8 cellular contexts compared by ENCODE assay signal in the genomic region with DNA sequence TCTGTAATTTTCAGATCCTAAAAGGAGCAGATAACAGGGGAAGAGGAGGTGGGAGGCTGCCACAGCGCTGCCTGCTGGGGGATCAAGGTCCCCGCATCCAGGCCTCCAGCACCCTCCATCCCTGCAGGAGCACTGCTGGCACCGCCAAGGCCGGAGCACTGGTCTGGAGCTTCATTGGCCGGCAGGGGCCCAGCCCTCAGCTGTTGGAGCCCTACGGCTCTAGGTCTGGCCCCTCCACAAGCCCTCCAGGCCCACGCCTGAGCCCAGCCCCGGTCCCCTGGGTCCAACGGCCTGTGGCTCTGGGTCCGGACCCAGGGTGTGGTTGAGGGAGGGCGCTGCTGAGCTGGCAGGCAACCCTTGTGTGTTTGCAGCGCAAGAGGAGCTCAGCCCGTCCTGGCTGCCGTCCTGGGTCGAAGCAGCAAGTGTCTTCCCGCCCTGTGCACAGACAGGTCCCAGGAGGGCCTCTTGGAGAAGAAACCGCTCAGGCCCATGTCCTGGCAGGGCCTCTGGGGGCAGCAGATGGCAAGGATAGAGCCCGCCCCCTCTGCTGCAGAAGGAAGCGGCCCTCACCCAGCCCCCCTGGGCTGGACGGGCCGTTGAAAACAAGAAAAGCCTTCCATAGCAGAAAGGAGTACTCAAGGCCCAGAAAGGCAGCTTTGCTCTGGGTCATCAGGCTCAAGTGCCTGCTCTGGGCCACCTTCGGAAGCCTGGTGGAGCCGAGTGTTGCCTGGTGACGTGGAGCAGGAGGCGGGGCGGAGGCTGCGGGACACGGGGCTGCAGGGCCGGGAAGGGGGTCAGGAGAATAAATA. TPM values are rescaled to one million over a fixed set of nuclear protein-coding genes. Genes with fewer than 3 reads are reported as not detected.
DNase-seq lines count a peak whose midpoint lies in the region; ATAC-seq and TF ChIP-seq lines count a peak whose summit lies in the region.

No MANE protein-coding gene starts in this region.

- DNase-seq in NCI-H524 (lab: John Stamatoyannopoulos, UW) (peak; percentile 69 to 83), NCI-H524 treated with DMSO at 0.1 percent for 48 hours (lab: John Stamatoyannopoulos, UW) (no peak), NOMO-1 treated with dmso at 0.1 percent for 144 hours (lab: John Stamatoyannopoulos, UW; ENCODE audit: unreplicated experiment) (peak; percentile 17), erythroblast (lab: John Stamatoyannopoulos, UW) (peak; percentile 42 to 58), omental fat pad (ENCODE audit: low spot score) (no peak), lower leg skin (ENCODE audit: low spot score in 2 of 2) (no peak)
- no peak for DNase-seq in stimulated activated CD4-positive, alpha-beta T cell treated with anti-CD3 and anti-CD28 coated beads, Interleukin-12 subunit alpha, Interleukin-12 subunit beta, amount 100 ng/mL, for 4 hours

- ATAC-seq in omental fat pad (ENCODE audit: low FRiP score): peak; percentile 70
- ATAC-seq in HG03045 (IDR thresholded peaks at IDR 0.05; ENCODE audit: unreplicated experiment): no peak

- 59 to 67% methylated on average over 20 to 21 of the region's 29 CpGs for WGBS in lower leg skin, 2 donors

- H3K4me3 ChIP-seq in lower leg skin (ENCODE audit: low read depth, poor library complexity, severe bottlenecking): no peak overlapping the region

- intact Hi-C loops in lower leg skin (cut with DNase I; ENCODE audit: low total_unique reads): no loop called here

- TF ChIP-seq POLR2A in erythroblast (IDR thresholded peaks at IDR 0.05; ENCODE audit: low read length) (no peak), lower leg skin (IDR thresholded peaks at IDR 0.05) (no peak)

- TF ChIP-seq CTCF in omental fat pad (IDR thresholded peaks at IDR 0.05) (no peak), lower leg skin (IDR thresholded peaks at IDR 0.05) (no peak)

RNA-seq across cellular contexts. Expression of a gene that starts 35.7 kb away (rescaled TPM):
- total RNA-seq in omental fat pad (1 to 10 TPM; 5.4 to 7.3 (median 6.0) TPM), lower leg skin (10 to 100 TPM in 2 of 4 donors, 1 to 10 TPM in 2; 9.9 to 15.6 (median 11.0) TPM)

RNA-seq across cellular contexts. Expression of a gene that starts 52.5 kb away (rescaled TPM):
- total RNA-seq in omental fat pad: 1,000 to 10,000 TPM; 1,920 to 3,510 (median 2,778) TPM
- total RNA-seq in lower leg skin: 1,000 to 10,000 TPM; 1,489 to 2,016 (median 1,611) TPM

RNA-seq across cellular contexts. Expression of a gene that starts 54.3 kb away (rescaled TPM):
- total RNA-seq in omental fat pad (10 to 100 TPM; 26.0 to 62.4 (median 29.4) TPM), lower leg skin (100 to 1,000 TPM in 1 of 4 donors, 10 to 100 TPM in 3; 79.9 to 160 (median 91.3) TPM)

Comparison
In these comparisons a context has a peak if more than half of its experiments do, and no peak if none do; other contexts are left out.
1. DNase-seq: peak in NCI-H524 (2 of 2), NOMO-1 treated with dmso at 0.1 percent for 144 hours (single experiment) and erythroblast (2 of 2); none in NCI-H524 treated with DMSO at 0.1 percent for 48 hours (single experiment), omental fat pad (single experiment), stimulated activated CD4-positive, alpha-beta T cell treated with anti-CD3 and anti-CD28 coated beads, Interleukin-12 subunit alpha, Interleukin-12 subunit beta, amount 100 ng/mL, for 4 hours (single experiment) and lower leg skin (0 of 2).